23 cellular contexts compared by ENCODE assay signal in the genomic region with DNA sequence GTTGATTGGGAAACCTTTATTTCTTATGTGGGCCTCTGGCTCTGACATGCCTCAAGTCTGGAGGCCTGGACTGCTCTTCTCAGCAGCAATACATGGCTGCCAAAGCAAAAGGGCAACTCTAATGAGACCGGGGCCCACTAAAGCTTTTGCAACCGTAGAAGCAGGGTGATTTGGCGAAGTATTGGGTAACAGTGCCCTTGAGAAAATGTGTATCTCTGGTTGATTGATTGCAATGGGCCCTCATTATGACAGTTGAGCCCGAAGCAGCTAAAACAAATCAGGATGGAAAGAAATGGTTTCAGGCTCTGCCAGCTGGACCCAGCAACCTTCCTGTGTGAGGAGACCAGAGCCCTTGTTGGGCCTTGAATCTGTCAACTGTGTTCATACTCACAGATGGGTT.
DNase-seq lines count a peak whose midpoint lies in the region; ATAC-seq, FAIRE-seq and TF ChIP-seq lines count a peak whose summit lies in the region.
"Had no signal": no experiment of that assay in that cellular context is flagged by ENCODE, and none has a peak within 500 bp of the region (broad histone marks: within the 10 kb centered on the region; RNA-seq: fewer than 3 reads in every experiment).

No MANE protein-coding gene starts in this region.

- H3K9me3 Mint-ChIP-seq in astrocyte (ENCODE audit: unreplicated experiment): no peaks in the 10 kb centered on the region
- H3K9me3 Mint-ChIP-seq: GM23338 had no signal

- DNase-seq in AG10803 (ENCODE audit: low read depth): peak; percentile 50
- no peak for DNase-seq in astrocyte (ENCODE audit: low read depth)
- peak; percentile 36 for DNase-seq in retina
- DNase-seq in hepatocyte (ENCODE audit: low spot score): no peak
- no peak for DNase-seq in GM10266 (ENCODE audit: extremely low spot score)
- DNase-seq: ACHN; AML-193; CD4-positive, CD25-positive, alpha-beta regulatory T cell; CD8-positive, alpha-beta memory T cell; COR-L47; HCEC 1CT; IMR-90 had no signal

- H4K20me1 ChIP-seq in BLaER1 treated with 17β-estradiol and CSF1 and Interleukin-3, amounts not matched to agents 10 nM and 100 nM: no peaks in the 10 kb centered on the region
- no peaks in the 10 kb centered on the region for H4K20me1 ChIP-seq in astrocyte (ENCODE audit: insufficient read depth, low read length)
- H4K20me1 ChIP-seq in hepatocyte (ENCODE audit: insufficient read depth, poor library complexity, severe bottlenecking): no peaks in the 10 kb centered on the region

- peaks cover 12 to 33% (median 22%) of the 10 kb centered on the region in 11 experiments; a peak in 21 of 22 replicates for H3K9me3 ChIP-seq in BLaER1 treated with 17β-estradiol and CSF1 and Interleukin-3, amounts not matched to agents 10 nM and 100 nM (replicated peaks in 1 of 11)
- H3K9me3 ChIP-seq in astrocyte (ENCODE audit: insufficient read depth, low read depth, low read length): no peaks in the 10 kb centered on the region
- H3K9me3 ChIP-seq in hepatocyte (ENCODE audit: low read depth): no peaks in the 10 kb centered on the region

- H3K27ac ChIP-seq in BLaER1 treated with 17β-estradiol and CSF1 and Interleukin-3, amounts not matched to agents 10 nM and 100 nM: peak overlapping the region in 4 of 11 experiments; percentile 46 to 71 (median 62); a peak in 9 of 22 replicates
- H3K27ac ChIP-seq in astrocyte (ENCODE audit: low read depth, low read length): no peak overlapping the region
- H3K27ac ChIP-seq in hepatocyte: no peak overlapping the region

- H3K4me3 Mint-ChIP-seq in astrocyte (ENCODE audit: unreplicated experiment): no peak overlapping the region
- H3K4me3 Mint-ChIP-seq: CD4-positive, CD25-positive, alpha-beta regulatory T cell; CD8-positive, alpha-beta memory T cell; GM23338 had no signal

- H3K9ac ChIP-seq in BLaER1 treated with 17β-estradiol and CSF1 and Interleukin-3, amounts not matched to agents 10 nM and 100 nM: peak overlapping the region in 1 of 11 experiments; percentile 19; a peak in 3 of 22 replicates
- no peak overlapping the region for H3K9ac ChIP-seq in astrocyte (ENCODE audit: low read length)

- no peaks in the 10 kb centered on the region for H3K79me2 ChIP-seq in astrocyte (ENCODE audit: insufficient read depth, low read length)
- H3K79me2 ChIP-seq in hepatocyte: no peaks in the 10 kb centered on the region

- no peaks in the 10 kb centered on the region for H3K36me3 ChIP-seq in BLaER1 treated with 17β-estradiol and CSF1 and Interleukin-3, amounts not matched to agents 10 nM and 100 nM
- H3K36me3 ChIP-seq in astrocyte (ENCODE audit: insufficient read depth, low read length) (no peaks in the 10 kb centered on the region), hepatocyte (replicated peaks; ENCODE audit: insufficient read depth, low read depth) (no peaks in the 10 kb centered on the region)

- H3K4me1 ChIP-seq in BLaER1 treated with 17β-estradiol and CSF1 and Interleukin-3, amounts not matched to agents 10 nM and 100 nM: peaks cover 3 to 54% (median 40%) of the 10 kb centered on the region in 10 experiments; a peak in 18 of 20 replicates
- H3K4me1 ChIP-seq in astrocyte (ENCODE audit: insufficient read depth, low read length) (no peaks in the 10 kb centered on the region), hepatocyte (ENCODE audit: insufficient read depth) (no peaks in the 10 kb centered on the region)

- H2AFZ ChIP-seq in astrocyte (ENCODE audit: low read depth, low read length): no peak overlapping the region
- H2AFZ ChIP-seq in hepatocyte: no peak overlapping the region
- H2AFZ ChIP-seq: GM23338 had no signal

- H3K27ac Mint-ChIP-seq in astrocyte (ENCODE audit: unreplicated experiment): no peak overlapping the region
- H3K27ac Mint-ChIP-seq: CD4-positive, CD25-positive, alpha-beta regulatory T cell; CD8-positive, alpha-beta memory T cell; GM23338 had no signal

- peaks cover 2 to 24% (median 13%) of the 10 kb centered on the region in 11 experiments; a peak in 11 of 22 replicates for H3K27me3 ChIP-seq in BLaER1 treated with 17β-estradiol and CSF1 and Interleukin-3, amounts not matched to agents 10 nM and 100 nM
- H3K27me3 ChIP-seq in astrocyte (ENCODE audit: insufficient read depth, low read length) (no peaks in the 10 kb centered on the region), hepatocyte (no peaks in the 10 kb centered on the region)

- peak overlapping the region in 8 of 11 experiments; percentile 28 to 68 (median 57); a peak in 15 of 22 replicates for H3K4me2 ChIP-seq in BLaER1 treated with 17β-estradiol and CSF1 and Interleukin-3, amounts not matched to agents 10 nM and 100 nM
- no peak overlapping the region for H3K4me2 ChIP-seq in astrocyte (ENCODE audit: low read length)
- no peak overlapping the region for H3K4me2 ChIP-seq in hepatocyte
- H3K4me2 ChIP-seq: GM23338 had no signal

- H3K27me3 Mint-ChIP-seq in astrocyte (ENCODE audit: low read depth, unreplicated experiment): no peaks in the 10 kb centered on the region

- no peak for ATAC-seq in HG02759 (IDR thresholded peaks at IDR 0.05; ENCODE audit: unreplicated experiment)
- ATAC-seq: GM23338, K562 had no signal

- TF ChIP-seq CTCF in AG10803 (conservative IDR thresholded peaks at IDR 0.05; ENCODE audit: low read length) (no peak), astrocyte (IDR thresholded peaks at IDR 0.05; ENCODE audit: insufficient read depth, low read depth, low read length) (no peak), hepatocyte (IDR thresholded peaks at IDR 0.05; ENCODE audit: poor library complexity) (no peak), GM10266 (IDR thresholded peaks at IDR 0.05; ENCODE audit: control insufficient read depth, insufficient read depth, low read depth, missing control alignments) (no peak)

- H3K9me2 ChIP-seq in hepatocyte (replicated peaks; ENCODE audit: insufficient read depth): no peaks in the 10 kb centered on the region

- WGBS in hepatocyte (ENCODE audit: low lambda C conversion rate, missing lambda C conversion rate): 54% methylated on average over 4 of the region's 4 CpGs

- no peaks in the 10 kb centered on the region for H3K36me3 Mint-ChIP-seq in astrocyte (ENCODE audit: low read depth, unreplicated experiment)
- H3K36me3 Mint-ChIP-seq: CD4-positive, CD25-positive, alpha-beta regulatory T cell; CD8-positive, alpha-beta memory T cell had no signal

- peak; percentile 37 for FAIRE-seq in astrocyte (lab: Jason Lieb, UNC)
- FAIRE-seq: A204.1, D721Med, G401.6, GM12892, GM18507, H54, HTR-8/SVneo, K562 had no signal

- H3K4me1 Mint-ChIP-seq in astrocyte (ENCODE audit: low read depth, unreplicated experiment): peaks cover 9% of the 10 kb centered on the region
- H3K4me1 Mint-ChIP-seq: CD4-positive, CD25-positive, alpha-beta regulatory T cell; CD8-positive, alpha-beta memory T cell; GM23338 had no signal

- no peak overlapping the region for H3K4me3 ChIP-seq in AG10803 (ENCODE audit: low read length)
- no peak overlapping the region for H3K4me3 ChIP-seq in BLaER1 treated with 17β-estradiol and CSF1 and Interleukin-3, amounts not matched to agents 10 nM and 100 nM
- H3K4me3 ChIP-seq in astrocyte (ENCODE audit: insufficient read depth, low read depth, low read length): no peak overlapping the region
- no peak overlapping the region for H3K4me3 ChIP-seq in hepatocyte
- H3K4me3 ChIP-seq: GM23338, K562 had no signal

Comparison
In these comparisons a context has a peak if more than half of its experiments do, and no peak if none do; other contexts are left out.
1. DNase-seq: peak in AG10803 (single experiment) and retina (single experiment); none in astrocyte (single experiment), hepatocyte (single experiment) and GM10266 (single experiment).
2. H3K4me2 ChIP-seq: peak in BLaER1 treated with 17β-estradiol and CSF1 and Interleukin-3, amounts not matched to agents 10 nM and 100 nM (8 of 11); none in astrocyte (single experiment) and hepatocyte (single experiment).